8 cellular contexts compared by ENCODE assay signal in the genomic region with DNA sequence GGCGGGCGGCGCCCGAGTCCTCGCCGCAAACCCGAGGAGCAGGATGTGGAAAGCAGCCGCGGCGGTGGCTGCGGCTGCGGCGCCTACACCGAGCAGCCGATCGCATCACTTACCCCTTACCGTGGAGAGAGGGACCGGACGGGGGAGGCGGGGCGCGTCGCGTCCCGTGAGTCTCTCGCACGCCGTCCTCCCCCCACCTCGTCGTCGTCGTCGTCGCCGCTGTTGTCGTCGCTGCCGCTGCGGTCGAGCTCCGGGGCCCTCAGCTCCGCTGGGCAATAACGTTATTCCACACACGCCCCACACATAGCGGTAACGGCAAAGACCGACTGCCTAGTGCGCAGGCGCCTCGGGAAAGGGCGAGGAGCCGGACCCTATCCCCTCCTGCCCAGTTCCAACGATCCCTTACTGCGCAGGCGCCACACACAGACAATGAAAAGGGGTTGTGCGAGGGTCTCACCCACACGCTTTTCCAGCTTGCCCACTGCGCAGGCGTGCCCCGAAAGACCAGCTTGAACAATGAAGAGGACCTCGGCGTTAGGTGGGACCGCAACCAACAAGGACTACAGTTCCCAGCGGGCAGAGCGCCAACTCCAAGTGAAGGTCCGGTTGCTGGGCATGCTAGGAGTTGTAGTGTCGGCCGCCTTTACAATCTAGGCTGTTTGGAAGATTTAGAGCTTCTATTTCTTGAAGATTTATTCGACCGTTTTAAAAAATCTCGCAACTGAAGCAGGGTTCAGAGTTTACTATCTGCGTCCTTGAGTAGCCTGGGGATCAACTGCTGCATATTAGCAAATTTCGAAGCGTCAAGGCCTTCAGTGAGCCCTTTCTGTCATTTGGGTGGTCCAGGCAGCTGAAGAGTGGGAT. TPM values are rescaled to one million over a fixed set of nuclear protein-coding genes. Genes with fewer than 3 reads are reported as not detected.
A peak's percentile ranks its signal among the peaks of the same experiment; 100 is the strongest.
DNase-seq lines count a peak whose midpoint lies in the region; ATAC-seq and TF ChIP-seq lines count a peak whose summit lies in the region.

A gene (minus strand): TSS at position 355 of the 864 bp plus-strand sequence. CDS start 30,001 bp downstream, outside the sequence.

- H3K27ac ChIP-seq in endodermal cell (ENCODE audit: low read depth, low read length) (peak within 1 kb of the TSS; percentile 95), mesodermal cell (ENCODE audit: low read depth, low read length, severe bottlenecking) (peak within 1 kb of the TSS; percentile 95)

- H3K27me3 Mint-ChIP-seq in activated CD8-positive, alpha-beta memory T cell treated with anti-CD3 and anti-CD28 coated beads, Interleukin-2, amount 10 ng/mL, durations not matched to agents 7 days and 5 days = peaks cover 2% of the 10 kb centered on the region
- no peaks in the 10 kb centered on the region for H3K27me3 Mint-ChIP-seq in endodermal cell (ENCODE audit: insufficient read depth)

- no peaks in the 10 kb centered on the region for H3K9me3 ChIP-seq in endodermal cell (ENCODE audit: control insufficient read depth, low read length)
- no peaks in the 10 kb centered on the region for H3K9me3 ChIP-seq in mesodermal cell (ENCODE audit: control insufficient read depth, low read length)

- H3K9me3 Mint-ChIP-seq in activated CD8-positive, alpha-beta memory T cell treated with anti-CD3 and anti-CD28 coated beads, Interleukin-2, amount 10 ng/mL, durations not matched to agents 7 days and 5 days (ENCODE audit: low read depth) = no peaks in the 10 kb centered on the region
- no peaks in the 10 kb centered on the region for H3K9me3 Mint-ChIP-seq in endodermal cell

- H3K4me3 ChIP-seq in endodermal cell (ENCODE audit: low read length) = peak within 1 kb of the TSS; percentile 95
- peak within 1 kb of the TSS; percentile 89 for H3K4me3 ChIP-seq in mesodermal cell (ENCODE audit: extremely low read depth, insufficient read depth, low read length, poor library complexity, severe bottlenecking)

- WGBS in endodermal cell (ENCODE audit: insufficient coverage in 1 of 2, insufficient read length in 1 of 2), 2 experiments = 0% methylated on average over 42 to 74 of the region's 74 CpGs
- WGBS in mesodermal cell (ENCODE audit: insufficient coverage in 2 of 2), 2 experiments = 0 to 1% methylated on average over 30 to 48 of the region's 74 CpGs

- CTCF ChIA-PET in activated CD8-positive, alpha-beta memory T cell treated with anti-CD3 and anti-CD28 coated beads, Interleukin-2, amount 10 ng/mL, durations not matched to agents 7 days and 5 days (lab: Charles Lee) = interaction anchor here (0.6 to 1.5 kb wide), 7 partner anchors 8 to 599 kb away, joined by 3 to 6 read pairs (median 4); no protein-coding TSS in a partner anchor

- H3K27ac Mint-ChIP-seq in activated CD8-positive, alpha-beta memory T cell treated with anti-CD3 and anti-CD28 coated beads, Interleukin-2, amount 10 ng/mL, durations not matched to agents 7 days and 5 days = peak within 1 kb of the TSS; percentile 99
- H3K27ac Mint-ChIP-seq in endodermal cell = peak within 1 kb of the TSS; percentile 98

- TF ChIP-seq CTCF in endodermal cell (conservative IDR thresholded peaks at IDR 0.05) = no peak

- H3K4me1 ChIP-seq in endodermal cell (ENCODE audit: control insufficient read depth, insufficient read depth, low read length) = no peaks in the 10 kb centered on the region
- H3K4me1 ChIP-seq in mesodermal cell (ENCODE audit: control insufficient read depth, insufficient read depth, low read length, poor library complexity, severe bottlenecking) = peaks cover 4% of the 10 kb centered on the region

- peak; percentile 100 for DNase-seq in CMK (ENCODE audit: low read depth)
- DNase-seq in HS-5 (ENCODE audit: low read depth) = peak; percentile 90
- DNase-seq in NOMO-1 treated with DMSO at 0.1 percent for 48 hours (lab: John Stamatoyannopoulos, UW; ENCODE audit: unreplicated experiment) = peak; percentile 90
- peak; percentile 89 for DNase-seq in activated CD8-positive, alpha-beta memory T cell treated with anti-CD3 and anti-CD28 coated beads, Interleukin-2, amount 10 ng/mL, durations not matched to agents 7 days and 5 days
- DNase-seq in endodermal cell = peak; percentile 99
- peak; percentile 76 to 82 for DNase-seq in stimulated activated CD8-positive, alpha-beta memory T cell treated with anti-CD3 and anti-CD28 coated beads, Interleukin-15, amount 100 ng/mL, for 4 hours (ENCODE audit: low read depth in 2 of 2)

- H3K4me1 Mint-ChIP-seq in activated CD8-positive, alpha-beta memory T cell treated with anti-CD3 and anti-CD28 coated beads, Interleukin-2, amount 10 ng/mL, durations not matched to agents 7 days and 5 days = peaks cover 26% of the 10 kb centered on the region
- H3K4me1 Mint-ChIP-seq in endodermal cell = peaks cover 26% of the 10 kb centered on the region

- H3K4me3 Mint-ChIP-seq in activated CD8-positive, alpha-beta memory T cell treated with anti-CD3 and anti-CD28 coated beads, Interleukin-2, amount 10 ng/mL, durations not matched to agents 7 days and 5 days = peak within 1 kb of the TSS; percentile 97
- H3K4me3 Mint-ChIP-seq in endodermal cell = peak within 1 kb of the TSS; percentile 97

- peaks cover 7% of the 10 kb centered on the region for H3K36me3 Mint-ChIP-seq in activated CD8-positive, alpha-beta memory T cell treated with anti-CD3 and anti-CD28 coated beads, Interleukin-2, amount 10 ng/mL, durations not matched to agents 7 days and 5 days
- H3K36me3 Mint-ChIP-seq in endodermal cell (ENCODE audit: low read depth) = no peaks in the 10 kb centered on the region

- H3K9ac ChIP-seq in endodermal cell (ENCODE audit: extremely low read depth, low read length, poor library complexity, severe bottlenecking) = peak within 1 kb of the TSS; percentile 66

- H3K36me3 ChIP-seq in endodermal cell (ENCODE audit: control insufficient read depth, insufficient read depth, low read length) = no peaks in the 10 kb centered on the region
- peaks cover 7% of the 10 kb centered on the region for H3K36me3 ChIP-seq in mesodermal cell (ENCODE audit: control insufficient read depth, insufficient read depth, low read length)

- H3K27me3 ChIP-seq in endodermal cell (ENCODE audit: control insufficient read depth, insufficient read depth, low read length, poor library complexity, severe bottlenecking) = no peaks in the 10 kb centered on the region

- ATAC-seq in GM19468 (IDR thresholded peaks at IDR 0.05; ENCODE audit: extremely low read depth, unreplicated experiment) = peak; percentile 34
- peak; percentile 59 for ATAC-seq in activated CD8-positive, alpha-beta memory T cell treated with anti-CD3 and anti-CD28 coated beads, Interleukin-2, amount 10 ng/mL, durations not matched to agents 7 days and 5 days

RNA-seq across cellular contexts. Expression of the gene that starts here (rescaled TPM):
- 10 to 100 TPM; 24.9 to 39.3 TPM for total RNA-seq in activated CD8-positive, alpha-beta memory T cell treated with anti-CD3 and anti-CD28 coated beads, Interleukin-2, amount 10 ng/mL, durations not matched to agents 7 days and 5 days
- 10 to 100 TPM; 85.7 to 99.8 TPM for total RNA-seq in endodermal cell
- polyA plus RNA-seq in endodermal cell (2013, experiment 1 of 2) = 81.7 TPM
- 83.0 TPM for polyA plus RNA-seq in endodermal cell (2013, experiment 2 of 2)
- polyA plus RNA-seq in mesodermal cell (2013, experiment 1 of 2) = 131 TPM
- 126 TPM for polyA plus RNA-seq in mesodermal cell (2013, experiment 2 of 2)

Comparison
In these comparisons a context has a peak if more than half of its experiments do, and no peak if none do; other contexts are left out.
1. Peak in every context shown above with its lines: DNase-seq, ATAC-seq, H3K4me3 ChIP-seq and H3K27ac ChIP-seq.